ENCODE assay signal across 10 cellular contexts in the genomic region with DNA sequence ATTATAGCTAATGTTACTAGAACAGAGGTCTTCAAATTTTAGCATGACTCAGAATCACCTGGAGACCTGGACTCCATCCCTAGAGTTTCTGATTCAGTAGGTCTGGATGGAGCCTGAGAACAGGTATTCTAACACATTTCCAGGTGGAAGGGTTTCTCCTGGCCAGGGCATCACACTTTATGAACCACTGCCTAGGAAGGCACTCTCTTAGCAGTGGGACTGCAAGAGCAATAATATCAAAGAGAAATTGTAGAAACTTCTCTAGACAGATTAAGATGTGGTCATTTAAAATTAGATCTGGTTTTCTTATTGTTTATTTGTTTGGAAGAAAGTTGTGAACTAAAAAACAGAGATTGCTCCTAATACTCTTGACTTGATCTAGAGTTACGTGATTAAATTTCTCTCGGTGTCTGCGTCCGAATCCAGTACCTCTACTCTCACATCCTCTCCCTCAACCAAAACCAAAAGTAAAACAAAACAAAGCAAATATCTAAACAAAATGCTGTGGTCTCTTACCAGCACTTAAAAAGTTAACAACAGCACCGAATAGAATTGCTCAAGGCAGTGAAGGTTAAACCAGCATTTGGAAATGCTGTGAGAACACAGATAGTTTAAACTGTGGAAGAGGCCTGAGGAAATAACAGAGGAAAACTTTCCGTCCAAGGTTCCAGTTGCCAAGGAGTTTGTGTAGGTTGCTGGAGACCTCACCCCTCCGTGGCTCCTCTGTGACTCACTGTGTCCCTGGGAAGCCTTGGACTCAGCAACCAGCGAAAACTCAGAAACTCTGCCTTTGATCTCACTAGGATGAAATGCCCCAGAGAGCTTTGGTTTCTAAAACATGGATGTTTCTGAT.
A peak's percentile ranks its signal among the peaks of the same experiment; 100 is the strongest.
DNase-seq lines count a peak whose midpoint lies in the region; ATAC-seq and TF ChIP-seq lines count a peak whose summit lies in the region.
"Had no signal": no experiment of that assay in that cellular context is flagged by ENCODE, and none has a peak within 500 bp of the region (broad histone marks: within the 10 kb centered on the region; RNA-seq: fewer than 3 reads in every experiment).

No MANE protein-coding gene starts in this region.

- ATAC-seq in Right ventricle myocardium inferior: peak; percentile 77

- no peak overlapping the region for H3K27ac Mint-ChIP-seq in progenitor cell of endocrine pancreas

- DNase-seq in Right ventricle myocardium inferior (ENCODE audit: missing footprints) (no peak), cardiac septum (ENCODE audit: low spot score) (no peak), brain pericyte (ENCODE audit: low read depth, low spot score) (peak; percentile 70), progenitor cell of endocrine pancreas (ENCODE audit: low spot score, unreplicated experiment) (no peak), amygdala (lab: John Stamatoyannopoulos, UW) (no peak), GM19240 (ENCODE audit: insufficient read length, low spot score) (no peak)
- DNase-seq in effector CD4-positive, alpha-beta T cell: no peak
- DNase-seq: SIG-M5 had no signal

- no peak overlapping the region for H3K4me3 ChIP-seq in mesodermal cell (ENCODE audit: extremely low read depth, insufficient read depth, low read length, poor library complexity, severe bottlenecking)
- H3K4me3 ChIP-seq: BLaER1 had no signal

- H3K4me1 Mint-ChIP-seq in progenitor cell of endocrine pancreas (ENCODE audit: low read depth): peaks cover 1% of the 10 kb centered on the region

- H3K9me3 ChIP-seq in mesodermal cell (ENCODE audit: control insufficient read depth, low read length): no peaks in the 10 kb centered on the region
- H3K9me3 ChIP-seq: BLaER1 had no signal

- H3K4me1 ChIP-seq in mesodermal cell (ENCODE audit: control insufficient read depth, insufficient read depth, low read length, poor library complexity, severe bottlenecking): peaks cover 11% of the 10 kb centered on the region
- H3K4me1 ChIP-seq: BLaER1 had no signal

- intact Hi-C loops in Right ventricle myocardium inferior (cut with DNase I) (no loop called here), cardiac septum (cut with DNase I) (no loop called here)

- WGBS in mesodermal cell (ENCODE audit: insufficient coverage in 2 of 2), 2 experiments: 61 to 70% methylated on average over 7 of the region's 8 CpGs

- no peak overlapping the region for H3K4me3 Mint-ChIP-seq in progenitor cell of endocrine pancreas (ENCODE audit: low read depth)

- H3K9me3 Mint-ChIP-seq in progenitor cell of endocrine pancreas (ENCODE audit: low read depth): no peaks in the 10 kb centered on the region

- TF ChIP-seq CTCF in progenitor cell of endocrine pancreas (IDR thresholded peaks at IDR 0.05; ENCODE audit: unreplicated experiment): no peak

- peak overlapping the region; percentile 68 for H3K27ac ChIP-seq in mesodermal cell (ENCODE audit: low read depth, low read length, severe bottlenecking)
- H3K27ac ChIP-seq: BLaER1 had no signal

- no peaks in the 10 kb centered on the region for H3K27me3 Mint-ChIP-seq in progenitor cell of endocrine pancreas

- H3K36me3 ChIP-seq in mesodermal cell (ENCODE audit: control insufficient read depth, insufficient read depth, low read length): no peaks in the 10 kb centered on the region
- H3K36me3 ChIP-seq: BLaER1 had no signal

- H3K36me3 Mint-ChIP-seq in progenitor cell of endocrine pancreas (ENCODE audit: insufficient read depth): no peaks in the 10 kb centered on the region
